1 cellular context compared by ENCODE assay signal in the genomic region with DNA sequence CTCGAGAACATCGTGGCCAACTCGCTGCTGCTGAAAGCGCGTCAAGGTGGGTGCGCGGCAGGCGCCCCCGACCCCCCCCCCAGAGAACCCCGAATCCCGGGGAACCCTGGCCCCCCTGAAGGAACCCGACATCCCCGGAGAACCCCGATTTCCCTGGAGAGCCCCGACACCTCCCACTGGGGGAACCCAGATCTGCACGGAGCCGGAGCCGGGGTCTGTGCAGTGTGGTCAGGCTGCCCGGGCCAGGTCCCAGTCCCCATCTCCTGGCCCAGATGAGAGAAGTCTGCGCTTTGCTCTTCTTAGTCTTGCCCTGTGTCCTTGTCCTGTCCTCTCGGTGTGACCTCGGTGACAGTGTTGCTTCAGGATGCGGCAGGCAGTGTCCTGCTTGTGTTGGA.
TF ChIP-seq lines count a peak whose summit lies in the region.

No MANE protein-coding gene starts in this region.

TF ChIP-seq in IMR-90, 13 proteins besides CTCF, POLR2A, EP300 and RAD21:
- TF ChIP-seq CEBPB (IDR thresholded peaks at IDR 0.05; ENCODE audit: low read depth, low read length): no peak
- no peak for TF ChIP-seq MAZ (IDR thresholded peaks at IDR 0.05; ENCODE audit: borderline replicate concordance, low read depth, low read length)
- no peak for TF ChIP-seq SMC3 (IDR thresholded peaks at IDR 0.05; ENCODE audit: low read depth, low read length)
- no peak for TF ChIP-seq NFE2L2 (IDR thresholded peaks at IDR 0.05; ENCODE audit: low read depth, low read length)
- TF ChIP-seq, protein P1, sequence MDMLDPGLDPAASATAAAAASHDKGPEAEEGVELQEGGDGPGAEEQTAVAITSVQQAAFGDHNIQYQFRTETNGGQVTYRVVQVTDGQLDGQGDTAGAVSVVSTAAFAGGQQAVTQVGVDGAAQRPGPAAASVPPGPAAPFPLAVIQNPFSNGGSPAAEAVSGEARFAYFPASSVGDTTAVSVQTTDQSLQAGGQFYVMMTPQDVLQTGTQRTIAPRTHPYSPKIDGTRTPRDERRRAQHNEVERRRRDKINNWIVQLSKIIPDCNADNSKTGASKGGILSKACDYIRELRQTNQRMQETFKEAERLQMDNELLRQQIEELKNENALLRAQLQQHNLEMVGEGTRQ (IDR thresholded peaks at IDR 0.05; ENCODE audit: low read depth, low read length): no peak
